ENCODE assay signal across 31 cellular contexts in the genomic region with DNA sequence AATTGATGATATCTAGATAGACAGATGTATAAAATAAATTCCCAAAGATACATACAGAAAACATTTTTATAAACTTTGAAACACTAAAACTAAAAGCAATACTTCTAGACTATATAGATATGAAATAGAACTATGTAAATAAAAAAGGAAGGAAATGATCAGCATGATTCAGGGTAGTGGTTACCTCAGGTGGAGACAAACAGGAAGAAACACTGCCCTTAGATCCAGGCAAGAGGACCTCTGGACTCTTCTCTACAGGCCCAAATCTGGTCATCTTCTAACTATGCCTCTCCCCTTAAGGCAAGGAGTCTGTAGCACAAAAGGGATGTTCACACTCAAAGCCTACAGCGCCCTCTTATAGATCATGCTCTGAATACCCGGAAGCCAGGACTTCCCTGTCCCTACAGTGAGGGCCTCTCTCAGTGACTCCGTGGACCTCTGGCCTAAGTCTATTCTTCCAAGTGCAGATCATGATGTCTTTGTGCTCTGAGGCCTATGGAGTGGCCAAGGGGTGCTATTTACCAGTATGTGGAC. TPM values are rescaled to one million over a fixed set of nuclear protein-coding genes. Genes with fewer than 3 reads are reported as not detected.
DNase-seq lines count a peak whose midpoint lies in the region; ATAC-seq, FAIRE-seq and TF ChIP-seq lines count a peak whose summit lies in the region.
"Had no signal": no experiment of that assay in that cellular context is flagged by ENCODE, and none has a peak within 500 bp of the region (broad histone marks: within the 10 kb centered on the region; RNA-seq: fewer than 3 reads in every experiment).

No MANE protein-coding gene starts in this region.

- H3K9me3 ChIP-seq in H9 (ENCODE audit: control insufficient read depth, low read depth, low read length) (no peaks in the 10 kb centered on the region), OCI-LY1 (ENCODE audit: low read length) (no peaks in the 10 kb centered on the region), trophoblast cell (ENCODE audit: insufficient read depth, low read depth, low read length) (no peaks in the 10 kb centered on the region), Karpas-422 (ENCODE audit: low read length) (no peaks in the 10 kb centered on the region)
- H3K9me3 ChIP-seq: HAP-1, psoas muscle, sigmoid colon had no signal

- no peak overlapping the region for H3K4ac ChIP-seq in H9 (ENCODE audit: low read depth, low read length)
- H3K4ac ChIP-seq in trophoblast cell (ENCODE audit: low read depth, low read length), result no peak overlapping the region

- H2BK120ac ChIP-seq in H9 (ENCODE audit: low read depth, low read length, poor library complexity, severe bottlenecking), result no peak overlapping the region
- H2BK120ac ChIP-seq in trophoblast cell (ENCODE audit: insufficient read depth, low read length, poor library complexity), result no peak overlapping the region

- H3T11ph ChIP-seq in H9 (ENCODE audit: low read length), result no peak overlapping the region

- peaks cover 0 to 10% of the 10 kb centered on the region in 2 experiments; a peak in 3 of 5 replicates for H3K9me3 Mint-ChIP-seq in H9
- H3K9me3 Mint-ChIP-seq: effector memory CD8-positive, alpha-beta T cell had no signal

- no peaks in the 10 kb centered on the region for H3K79me2 ChIP-seq in H9 (ENCODE audit: insufficient read depth, low read length)
- no peaks in the 10 kb centered on the region for H3K79me2 ChIP-seq in OCI-LY1 (ENCODE audit: insufficient read depth, low read length)
- no peaks in the 10 kb centered on the region for H3K79me2 ChIP-seq in trophoblast cell (ENCODE audit: control insufficient read depth, insufficient read depth, low read length, poor library complexity)
- no peaks in the 10 kb centered on the region for H3K79me2 ChIP-seq in Karpas-422 (ENCODE audit: low read length)

- TF ChIP-seq CTCF in H9 (conservative IDR thresholded peaks at IDR 0.05) (peak; percentile 27; the same call in 1 of the 3 replicates), OCI-LY1 (IDR thresholded peaks at IDR 0.05; ENCODE audit: low read length) (peak; percentile 6; the same call in 1 of the 2 replicates)

- no peak overlapping the region for H3K18ac ChIP-seq in H9 (ENCODE audit: insufficient read length, low read depth, low read length)
- H3K18ac ChIP-seq in trophoblast cell (ENCODE audit: low read length), result no peak overlapping the region

- no peaks in the 10 kb centered on the region for H3K27me3 ChIP-seq in H9 (ENCODE audit: insufficient read depth, low read length)
- no peaks in the 10 kb centered on the region for H3K27me3 ChIP-seq in OCI-LY1 (ENCODE audit: insufficient read depth, low read length)
- H3K27me3 ChIP-seq in trophoblast cell (ENCODE audit: insufficient read depth, low read length), result no peaks in the 10 kb centered on the region
- no peaks in the 10 kb centered on the region for H3K27me3 ChIP-seq in Karpas-422 (ENCODE audit: low read length)
- H3K27me3 ChIP-seq: cardiac muscle cell, foreskin keratinocyte, sigmoid colon had no signal

- H4K8ac ChIP-seq in H9 (replicated peaks; ENCODE audit: insufficient read length, low read depth, low read length) (no peak overlapping the region), trophoblast cell (ENCODE audit: low read depth, low read length) (no peak overlapping the region)

- peak; percentile 53 for FAIRE-seq in frontal cortex (lab: Jason Lieb, UNC)
- FAIRE-seq: GM12878, urothelium cell line had no signal

- H3K9me2 ChIP-seq in OCI-LY1 (ENCODE audit: low read depth, low read length) (no peaks in the 10 kb centered on the region), Karpas-422 (replicated peaks; ENCODE audit: insufficient read depth, low read length) (no peaks in the 10 kb centered on the region)

- H2AFZ ChIP-seq in H9 (ENCODE audit: low read length), result no peak overlapping the region
- no peak overlapping the region for H2AFZ ChIP-seq in OCI-LY1 (ENCODE audit: low read length)
- no peak overlapping the region for H2AFZ ChIP-seq in trophoblast cell (ENCODE audit: insufficient read depth, low read length, poor library complexity)
- no peak overlapping the region for H2AFZ ChIP-seq in Karpas-422 (ENCODE audit: low read length)

- no peak overlapping the region for H2BK5ac ChIP-seq in H9 (ENCODE audit: insufficient read length, low read length)
- no peak overlapping the region for H2BK5ac ChIP-seq in trophoblast cell (ENCODE audit: low read depth, low read length, poor library complexity)

- H3K79me1 ChIP-seq in H9 (ENCODE audit: insufficient read depth, low read depth, low read length, poor library complexity, severe bottlenecking), result no peaks in the 10 kb centered on the region
- H3K79me1 ChIP-seq in trophoblast cell (ENCODE audit: low read length), result no peaks in the 10 kb centered on the region

- H2BK12ac ChIP-seq in H9 (ENCODE audit: insufficient read length, low read depth, low read length), result no peak overlapping the region
- H2BK12ac ChIP-seq in trophoblast cell (ENCODE audit: low read length), result no peak overlapping the region

- no peak overlapping the region for H3K4me3 Mint-ChIP-seq in H9
- H3K4me3 Mint-ChIP-seq: activated CD8-positive, alpha-beta T cell treated with anti-CD3 and anti-CD28 coated beads, Interleukin-2, amount 10 ng/mL, durations not matched to agents 7 days and 5 days; activated naive CD8-positive, alpha-beta T cell; effector memory CD8-positive, alpha-beta T cell; T-helper 1 cell treated with Interleukin-12 subunit alpha and Interleukin-12 subunit beta and Interleukin-4 antibody, amounts not matched to agents 30 μg/mL and 1 μg/mL, for 36 hours had no signal

- peaks cover 9 to 10% of the 10 kb centered on the region in 2 experiments for H3K4me1 Mint-ChIP-seq in H9

- DNase-seq in H9 (no peak), frontal cortex (ENCODE audit: low spot score in 2 of 2) (no peak), trophoblast cell (no peak), mesenteric fat pad (ENCODE audit: low spot score) (no peak), Karpas-422 (no peak)
- DNase-seq: activated CD8-positive, alpha-beta T cell treated with anti-CD3 and anti-CD28 coated beads, Interleukin-2, amount 10 ng/mL, durations not matched to agents 7 days and 5 days; activated effector memory CD4-positive, alpha-beta T cell treated with Interleukin-2 at 50 U/mL for 16 hours; anterior cingulate cortex; effector memory CD8-positive, alpha-beta T cell; foreskin keratinocyte; Kasumi-1; left cardiac atrium; NCI-H187; NCI-H2171 treated with DMSO at 0.1 percent for 48 hours; NCI-H524; nucleus accumbens; psoas muscle; sigmoid colon; stimulated activated CD4-positive, alpha-beta T cell treated with anti-CD3 and anti-CD28 coated beads, Interleukin-4, amount 100 ng/mL, for 24 hours; stimulated activated naive CD4-positive, alpha-beta T cell had no signal

- no peaks in the 10 kb centered on the region for H3K23me2 ChIP-seq in H9 (ENCODE audit: insufficient read length, low read depth, low read length, poor library complexity, severe bottlenecking)

- H3K27ac ChIP-seq in H9 (ENCODE audit: insufficient read length, low read depth, low read length) (no peak overlapping the region), OCI-LY1 (ENCODE audit: low read depth, low read length, poor library complexity, severe bottlenecking) (no peak overlapping the region), trophoblast cell (ENCODE audit: low read depth, low read length) (no peak overlapping the region), Karpas-422 (ENCODE audit: low read length) (no peak overlapping the region)
- H3K27ac ChIP-seq: C4-2B, cardiac muscle cell, coronary artery, foreskin keratinocyte, psoas muscle, sigmoid colon, SK-N-MC had no signal

- no peaks in the 10 kb centered on the region; the same call in 1 of the 2 replicates for H3K27me3 Mint-ChIP-seq in H9 (ENCODE audit: low read depth)
- H3K27me3 Mint-ChIP-seq: activated naive CD8-positive, alpha-beta T cell; effector memory CD8-positive, alpha-beta T cell had no signal

- H4K91ac ChIP-seq in H9 (ENCODE audit: insufficient read length, low read depth, low read length) (no peak overlapping the region), trophoblast cell (ENCODE audit: low read depth, low read length) (no peak overlapping the region)

- no peaks in the 10 kb centered on the region for H3F3A ChIP-seq in OCI-LY1 (ENCODE audit: insufficient read depth, low read length)

- H2AK5ac ChIP-seq in H9 (ENCODE audit: insufficient read length, low read length) (no peak overlapping the region), trophoblast cell (ENCODE audit: low read length) (no peak overlapping the region)

- peaks cover 0 to 1% (median 0%) of the 10 kb centered on the region in 3 experiments; a peak in 1 of 7 replicates for H3K36me3 Mint-ChIP-seq in H9 (ENCODE audit: insufficient read depth in 1 of 3, low read depth in 3 of 3)

- H3K4me3 ChIP-seq in OCI-LY1 (ENCODE audit: low read depth, low read length, poor library complexity, severe bottlenecking) (no peak overlapping the region), trophoblast cell (ENCODE audit: low read depth, low read length) (no peak overlapping the region), Karpas-422 (ENCODE audit: low read length) (no peak overlapping the region)
- H3K4me3 ChIP-seq: cardiac muscle cell, coronary artery, GM12878, HAP-1, psoas muscle, sigmoid colon, SK-N-MC had no signal

- H3K36me3 ChIP-seq in OCI-LY1 (ENCODE audit: insufficient read depth, low read length) (no peaks in the 10 kb centered on the region), trophoblast cell (ENCODE audit: control insufficient read depth in 1 of 2, insufficient read depth in 2 of 2, low read length in 2 of 2) (no peaks in the 10 kb centered on the region), Karpas-422 (ENCODE audit: insufficient read depth, low read length) (no peaks in the 10 kb centered on the region)
- H3K36me3 ChIP-seq: cardiac muscle cell, HAP-1, sigmoid colon had no signal

- H4K5ac ChIP-seq in H9 (ENCODE audit: insufficient read length, low read depth, low read length), result no peak overlapping the region

- WGBS in H9 (ENCODE audit: extremely low coverage, insufficient read length, low lambda C conversion rate), result no CpG with 5 or more reads among the region's 3 CpGs
- WGBS in trophoblast cell (ENCODE audit: extremely low coverage, insufficient coverage, insufficient read length), result no CpG with 5 or more reads among the region's 3 CpGs

- no peak overlapping the region for H2BK20ac ChIP-seq in H9 (ENCODE audit: low read depth, low read length, poor library complexity, severe bottlenecking)

- no peak overlapping the region for H4K12ac ChIP-seq in trophoblast cell (ENCODE audit: low read depth, low read length)

- no peak overlapping the region for H3K9ac ChIP-seq in H9 (ENCODE audit: extremely low read depth, insufficient read length, low read length)
- H3K9ac ChIP-seq in OCI-LY1 (ENCODE audit: low read length), result no peak overlapping the region
- peak overlapping the region; percentile 50 for H3K9ac ChIP-seq in trophoblast cell (ENCODE audit: low read length)
- no peak overlapping the region for H3K9ac ChIP-seq in Karpas-422 (ENCODE audit: low read length)

- no peak overlapping the region for H3K27ac Mint-ChIP-seq in H9
- H3K27ac Mint-ChIP-seq: activated CD8-positive, alpha-beta T cell treated with anti-CD3 and anti-CD28 coated beads, Interleukin-2, amount 10 ng/mL, durations not matched to agents 7 days and 5 days; activated naive CD8-positive, alpha-beta T cell; effector memory CD8-positive, alpha-beta T cell; T-helper 1 cell treated with Interleukin-12 subunit alpha and Interleukin-12 subunit beta and Interleukin-4 antibody, amounts not matched to agents 30 μg/mL and 1 μg/mL, for 36 hours had no signal

- no peak for ATAC-seq in HG03460 (IDR thresholded peaks at IDR 0.05; ENCODE audit: unreplicated experiment)
- ATAC-seq: activated CD8-positive, alpha-beta T cell treated with anti-CD3 and anti-CD28 coated beads, Interleukin-2, amount 10 ng/mL, durations not matched to agents 7 days and 5 days; effector memory CD8-positive, alpha-beta T cell; foreskin keratinocyte; GM12878; left cardiac atrium; psoas muscle had no signal

- no peak overlapping the region for H3K4me2 ChIP-seq in H9 (ENCODE audit: insufficient read depth, insufficient read length, low read length)
- no peak overlapping the region for H3K4me2 ChIP-seq in OCI-LY1 (ENCODE audit: low read length)
- H3K4me2 ChIP-seq in trophoblast cell (ENCODE audit: low read length), result no peak overlapping the region
- H3K4me2 ChIP-seq in Karpas-422 (ENCODE audit: low read depth, low read length, poor library complexity, severe bottlenecking), result no peak overlapping the region

- H3K23ac ChIP-seq in H9 (ENCODE audit: insufficient read length, low read depth, low read length) (no peak overlapping the region), trophoblast cell (ENCODE audit: low read length) (no peak overlapping the region)

- H3K14ac ChIP-seq in H9 (ENCODE audit: insufficient read depth, low read length) (no peak overlapping the region), trophoblast cell (ENCODE audit: low read length) (no peak overlapping the region)

- H3K56ac ChIP-seq in H9 (ENCODE audit: insufficient read length, low read depth, low read length), result no peak overlapping the region

- no peak overlapping the region for H2BK15ac ChIP-seq in H9 (ENCODE audit: low read depth, low read length)

- H4K20me1 ChIP-seq in H9 (ENCODE audit: control insufficient read depth, insufficient read depth, insufficient read length), result no peaks in the 10 kb centered on the region
- no peaks in the 10 kb centered on the region for H4K20me1 ChIP-seq in OCI-LY1 (ENCODE audit: insufficient read depth, low read length)
- no peaks in the 10 kb centered on the region for H4K20me1 ChIP-seq in Karpas-422 (ENCODE audit: insufficient read depth, low read depth, low read length)

- H3K4me1 ChIP-seq in H9 (ENCODE audit: insufficient read depth, low read length), result no peaks in the 10 kb centered on the region
- no peaks in the 10 kb centered on the region for H3K4me1 ChIP-seq in OCI-LY1 (ENCODE audit: insufficient read depth, low read length, severe bottlenecking)
- no peaks in the 10 kb centered on the region for H3K4me1 ChIP-seq in trophoblast cell (ENCODE audit: control insufficient read depth in 1 of 2, insufficient read depth in 2 of 2, low read length in 2 of 2)
- H3K4me1 ChIP-seq in Karpas-422 (ENCODE audit: low read length), result no peaks in the 10 kb centered on the region
- H3K4me1 ChIP-seq: foreskin keratinocyte, HAP-1, psoas muscle, sigmoid colon had no signal

RNA-seq across cellular contexts. Expression of a gene that starts 30.4 kb away (rescaled TPM):
- 3.6 and 4.2 TPM in 2 replicates for total RNA-seq in H9 (2021)
- total RNA-seq in frontal cortex, result 68.9 TPM
- polyA plus RNA-seq in trophoblast cell (2013), result 4.3 and 4.6 TPM in 2 replicates
- total RNA-seq in mesenteric fat pad, result 13.2 TPM
- total RNA-seq in Karpas-422 (2014; rRNA removed; shearing (Covaris generic); ENCODE audit: low replicate concordance), result 1.3 and 3.0 TPM in 2 replicates
